1 cellular context compared by ENCODE assay signal in genomic region chr1:221611930-221612777, GRCh38.
TF ChIP-seq lines count a peak whose summit lies in the region.

No MANE protein-coding gene starts in this region.

TF ChIP-seq in A549, 52 proteins besides CTCF, POLR2A, EP300 and RAD21 (continued from another document):
- TF ChIP-seq BCL3 (IDR thresholded peaks at IDR 0.05), result no peak
- no peak for TF ChIP-seq SMC3 (IDR thresholded peaks at IDR 0.05)
- no peak for TF ChIP-seq HDAC2 (IDR thresholded peaks at IDR 0.05)
- no peak for TF ChIP-seq FOSB (CRISPR knock-in tag; IDR thresholded peaks at IDR 0.05)
- no peak for TF ChIP-seq KDM1A (IDR thresholded peaks at IDR 0.05; ENCODE audit: low read depth)
- TF ChIP-seq MYC (IDR thresholded peaks at IDR 0.05; ENCODE audit: borderline replicate concordance, low read length), result no peak
- TF ChIP-seq CHD2 (IDR thresholded peaks at IDR 0.05; ENCODE audit: low read length, partially characterized antibody), result no peak
- 0 out of 2 replicates have a peak, but pooled peaks have one; percentile 21 for TF ChIP-seq ZNF302 (CRISPR knock-in tag; IDR thresholded peaks at IDR 0.05)
- no peak for TF ChIP-seq CEBPB (IDR thresholded peaks at IDR 0.05)
- TF ChIP-seq JUNB (IDR thresholded peaks at IDR 0.05), result peak; percentile 56; the same call in 1 of the 2 replicates
- no peak for TF ChIP-seq HEYL (CRISPR knock-in tag; IDR thresholded peaks at IDR 0.05)
- no peak for TF ChIP-seq EHF (CRISPR knock-in tag; IDR thresholded peaks at IDR 0.05)
- TF ChIP-seq MAX (IDR thresholded peaks at IDR 0.05), result no peak
- TF ChIP-seq HMGXB4 (CRISPR knock-in tag; IDR thresholded peaks at IDR 0.05; ENCODE audit: borderline replicate concordance), result no peak
- TF ChIP-seq CBX8 (IDR thresholded peaks at IDR 0.05), result no peak
- no peak for TF ChIP-seq NPAS2 (CRISPR knock-in tag; IDR thresholded peaks at IDR 0.05; ENCODE audit: borderline replicate concordance)
- no peak for TF ChIP-seq NFE2L2 (conservative IDR thresholded peaks at IDR 0.05; ENCODE audit: low read length)
- no peak for TF ChIP-seq HOXA7 (CRISPR knock-in tag; IDR thresholded peaks at IDR 0.05)
- no peak for TF ChIP-seq CHD4 (IDR thresholded peaks at IDR 0.05; ENCODE audit: borderline replicate concordance)
- no peak for TF ChIP-seq TP53 (CRISPR knock-in tag; IDR thresholded peaks at IDR 0.05)
- 0 out of 2 replicates have a peak, but pooled peaks have one; percentile 28 for TF ChIP-seq HOXB13 (CRISPR knock-in tag; IDR thresholded peaks at IDR 0.05; ENCODE audit: low read depth)
- no peak for TF ChIP-seq ZSCAN20 (CRISPR knock-in tag; IDR thresholded peaks at IDR 0.05)
- TF ChIP-seq PHF8 (IDR thresholded peaks at IDR 0.05; ENCODE audit: borderline replicate concordance, low read depth), result no peak
- TF ChIP-seq MAFK (IDR thresholded peaks at IDR 0.05; ENCODE audit: partially characterized antibody), result no peak
- no peak for TF ChIP-seq ESRRA (IDR thresholded peaks at IDR 0.05; ENCODE audit: borderline replicate concordance, low read length)
- TF ChIP-seq RNF2 (IDR thresholded peaks at IDR 0.05; ENCODE audit: borderline replicate concordance, low read depth), result no peak
- no peak for TF ChIP-seq CBX2 (IDR thresholded peaks at IDR 0.05; ENCODE audit: borderline replicate concordance, low read depth)
- TF ChIP-seq BHLHE40 (IDR thresholded peaks at IDR 0.05; ENCODE audit: low read depth, low read length), result no peak
- TF ChIP-seq FOSL2 (IDR thresholded peaks at IDR 0.05), result peak; percentile 53; the same call in 1 of the 2 replicates
- TF ChIP-seq FOSL2 (CRISPR knock-in tag; IDR thresholded peaks at IDR 0.05), result peak; percentile 88
- TF ChIP-seq JUN (IDR thresholded peaks at IDR 0.05), result peak in 1 of 2 experiments; percentile 18; a peak in 1 of 5 replicates
- peak; percentile 27 for TF ChIP-seq ZFP36 (IDR thresholded peaks at IDR 0.05; ENCODE audit: borderline replicate concordance, partially characterized antibody)
